In genomic region chr19:21604941-21605548, GRCh38 we compare ENCODE assay signal across 8 cellular contexts.
DNase-seq lines count a peak whose midpoint lies in the region; ATAC-seq and TF ChIP-seq lines count a peak whose summit lies in the region.

No MANE protein-coding gene starts in this region.

- H3K4me1 Mint-ChIP-seq in effector memory CD8-positive, alpha-beta T cell (ENCODE audit: low read depth in 2 of 2) = peaks cover 18 to 21% of the 10 kb centered on the region in 2 donors
- peaks cover 20 to 23% of the 10 kb centered on the region in 2 donors for H3K4me1 Mint-ChIP-seq in natural killer cell

- peaks cover 10 to 23% (median 20%) of the 10 kb centered on the region in 10 experiments; a peak in 18 of 20 replicates for H3K4me1 ChIP-seq in BLaER1 treated with 17β-estradiol and CSF1 and Interleukin-3, amounts not matched to agents 10 nM and 100 nM

- H3K9ac ChIP-seq in BLaER1 treated with 17β-estradiol and CSF1 and Interleukin-3, amounts not matched to agents 10 nM and 100 nM = peak overlapping the region; percentile 66 to 86 (median 83)

- peak overlapping the region; percentile 46 to 71 (median 60) for H3K4me3 ChIP-seq in BLaER1 treated with 17β-estradiol and CSF1 and Interleukin-3, amounts not matched to agents 10 nM and 100 nM

- no peaks in the 10 kb centered on the region for H3K36me3 Mint-ChIP-seq in effector memory CD8-positive, alpha-beta T cell (ENCODE audit: insufficient read depth)
- no peaks in the 10 kb centered on the region for H3K36me3 Mint-ChIP-seq in natural killer cell

- H3K9me3 ChIP-seq in BLaER1 treated with 17β-estradiol and CSF1 and Interleukin-3, amounts not matched to agents 10 nM and 100 nM (replicated peaks in 1 of 11) = peaks cover 0 to 14% (median 3%) of the 10 kb centered on the region in 11 experiments; a peak in 5 of 22 replicates

- no peaks in the 10 kb centered on the region for H3K36me3 ChIP-seq in BLaER1 treated with 17β-estradiol and CSF1 and Interleukin-3, amounts not matched to agents 10 nM and 100 nM

- H3K27ac ChIP-seq in BLaER1 treated with 17β-estradiol and CSF1 and Interleukin-3, amounts not matched to agents 10 nM and 100 nM = peak overlapping the region in 10 of 11 experiments; percentile 71 to 91 (median 84); a peak in 19 of 22 replicates

- DNase-seq in NCI-H82 (lab: John Stamatoyannopoulos, UW) (peak; percentile 88), natural killer cell (no peak), SKM-1 (lab: John Stamatoyannopoulos, UW; ENCODE audit: unreplicated experiment) (no peak)
- DNase-seq in effector memory CD8-positive, alpha-beta T cell = no peak
- DNase-seq in NK-92 treated with Interleukin-12 subunit alpha and Interleukin-12 subunit beta, amount 100 ng/mL, for 24 hours (lab: John Stamatoyannopoulos, UW) = no peak

- H3K27me3 Mint-ChIP-seq in effector memory CD8-positive, alpha-beta T cell = no peaks in the 10 kb centered on the region
- H3K27me3 Mint-ChIP-seq in natural killer cell (ENCODE audit: low read depth in 2 of 2) = peaks cover 0 to 3% of the 10 kb centered on the region in 2 donors

- ATAC-seq in effector memory CD8-positive, alpha-beta T cell (replicated peaks) = no peak
- peak in 1 of 3 donors; percentile 33 for ATAC-seq in natural killer cell
- no peak for ATAC-seq in HG03025 (IDR thresholded peaks at IDR 0.05; ENCODE audit: low FRiP score, unreplicated experiment)
- no peak for ATAC-seq in HG03469 (IDR thresholded peaks at IDR 0.05; ENCODE audit: unreplicated experiment)

- peak overlapping the region; percentile 77 to 99 (median 91) for H3K4me2 ChIP-seq in BLaER1 treated with 17β-estradiol and CSF1 and Interleukin-3, amounts not matched to agents 10 nM and 100 nM

- TF ChIP-seq CTCF in natural killer cell (IDR thresholded peaks at IDR 0.05) = no peak

- H3K27me3 ChIP-seq in BLaER1 treated with 17β-estradiol and CSF1 and Interleukin-3, amounts not matched to agents 10 nM and 100 nM = no peaks in the 10 kb centered on the region

- H3K9me3 Mint-ChIP-seq in effector memory CD8-positive, alpha-beta T cell = no peaks in the 10 kb centered on the region
- no peaks in the 10 kb centered on the region for H3K9me3 Mint-ChIP-seq in natural killer cell

- intact Hi-C loops in natural killer cell (cut with micrococcal nuclease) = no loop called here

- peak overlapping the region; percentile 67 to 84 for H3K4me3 Mint-ChIP-seq in effector memory CD8-positive, alpha-beta T cell
- H3K4me3 Mint-ChIP-seq in natural killer cell = peak overlapping the region; percentile 98

- peak overlapping the region; percentile 91 to 92 for H3K27ac Mint-ChIP-seq in effector memory CD8-positive, alpha-beta T cell
- peak overlapping the region; percentile 90 to 91 for H3K27ac Mint-ChIP-seq in natural killer cell

- no peaks in the 10 kb centered on the region for H4K20me1 ChIP-seq in BLaER1 treated with 17β-estradiol and CSF1 and Interleukin-3, amounts not matched to agents 10 nM and 100 nM
